ENCODE assay signal across 21 cellular contexts in genomic region chr19:43786665-43787064, GRCh38. TPM values are rescaled to one million over a fixed set of nuclear protein-coding genes. Genes with fewer than 3 reads are reported as not detected.
A peak's percentile ranks its signal among the peaks of the same experiment; 100 is the strongest.
DNase-seq lines count a peak whose midpoint lies in the region; ATAC-seq and TF ChIP-seq lines count a peak whose summit lies in the region.
"Had no signal": no experiment of that assay in that cellular context is flagged by ENCODE, and none has a peak within 500 bp of the region (broad histone marks: within the 10 kb centered on the region; RNA-seq: fewer than 3 reads in every experiment).

No MANE protein-coding gene starts in this region.

- no peaks in the 10 kb centered on the region for H3K27me3 ChIP-seq in hepatocyte
- H3K27me3 ChIP-seq in BE2C = no peaks in the 10 kb centered on the region

- DNase-seq in cardiac septum (ENCODE audit: low spot score) (peak; percentile 31), Right ventricle myocardium inferior (ENCODE audit: missing footprints) (no peak), MCF 10A (ENCODE audit: unreplicated experiment) (no peak), hepatocyte (ENCODE audit: low spot score) (peak; percentile 2), BE2C (no peak)
- DNase-seq: 8988T; CD4-positive, alpha-beta T cell; DMS153; DMS79; GDM1; GOT3; H7; HFFc6; KBM-7 had no signal

- H3K4me3 Mint-ChIP-seq in MCF 10A (ENCODE audit: unreplicated experiment) = no peak overlapping the region
- H3K4me3 Mint-ChIP-seq: CD4-positive, alpha-beta T cell; HFFc6 had no signal

- no peak overlapping the region for H2AFZ ChIP-seq in hepatocyte

- TF ChIP-seq CTCF in MCF 10A (IDR thresholded peaks at IDR 0.05; ENCODE audit: unreplicated experiment) = no peak
- TF ChIP-seq CTCF in hepatocyte (IDR thresholded peaks at IDR 0.05; ENCODE audit: poor library complexity) = no peak
- no peak for TF ChIP-seq CTCF in BE2C (IDR thresholded peaks at IDR 0.05; ENCODE audit: low read depth, low read length)

- H3K9me3 Mint-ChIP-seq in MCF 10A (ENCODE audit: unreplicated experiment) = no peaks in the 10 kb centered on the region
- H3K9me3 Mint-ChIP-seq: CD4-positive, alpha-beta T cell; HFFc6; IgD-negative memory B cell had no signal

- H3K27ac ChIP-seq in hepatocyte = no peak overlapping the region
- H3K27ac ChIP-seq: C4-2B had no signal

- WGBS in hepatocyte (ENCODE audit: low lambda C conversion rate, missing lambda C conversion rate) = 44% methylated on average over 1 of the region's 1 CpG

- intact Hi-C loops in cardiac septum (cut with DNase I) (loop anchor here (10.0 kb wide), 2 partner anchors 112 to 252 kb away; partner anchors contain the start of genes PLAUR and ZNF575), Right ventricle myocardium inferior (cut with DNase I) (loop anchor here (10.0 kb wide), 1 partner anchor 332 kb away; no protein-coding TSS in a partner anchor), MCF 10A (cut with micrococcal nuclease) (no loop called here)

- H3K4me2 ChIP-seq in hepatocyte = no peak overlapping the region

- CTCF ChIA-PET in MCF 10A (lab: Yijun Ruan, JAX) = interaction anchor here (0.5 to 1.7 kb wide), 7 partner anchors 9 to 98 kb away, joined by 3 to 8 read pairs (median 3); no protein-coding TSS in a partner anchor

- H3K9me2 ChIP-seq in hepatocyte (replicated peaks; ENCODE audit: insufficient read depth) = no peaks in the 10 kb centered on the region

- H3K79me2 ChIP-seq in hepatocyte = no peaks in the 10 kb centered on the region

- H3K36me3 Mint-ChIP-seq in MCF 10A (ENCODE audit: insufficient read depth, unreplicated experiment) = peaks cover 4% of the 10 kb centered on the region
- H3K36me3 Mint-ChIP-seq: IgD-negative memory B cell had no signal

- BruUV-seq in MCF 10A (replicated peaks; lab: Mats Ljungman, UMichigan) = no TSS peak

- H3K27ac Mint-ChIP-seq in MCF 10A (ENCODE audit: low read depth, unreplicated experiment) = peak overlapping the region; percentile 49
- H3K27ac Mint-ChIP-seq: HFFc6, IgD-negative memory B cell had no signal

- peaks cover 53% of the 10 kb centered on the region for H3K4me1 Mint-ChIP-seq in MCF 10A (ENCODE audit: insufficient read depth, unreplicated experiment)

- H3K4me1 ChIP-seq in hepatocyte (ENCODE audit: insufficient read depth) = no peaks in the 10 kb centered on the region
- no peaks in the 10 kb centered on the region for H3K4me1 ChIP-seq in BE2C

- H3K9me3 ChIP-seq in hepatocyte (ENCODE audit: low read depth) (no peaks in the 10 kb centered on the region), BE2C (no peaks in the 10 kb centered on the region)

- H4K20me1 ChIP-seq in hepatocyte (ENCODE audit: insufficient read depth, poor library complexity, severe bottlenecking) = no peaks in the 10 kb centered on the region

- no peaks in the 10 kb centered on the region for H3K27me3 Mint-ChIP-seq in MCF 10A (ENCODE audit: insufficient read depth, unreplicated experiment)

- ATAC-seq in Right ventricle myocardium inferior (no peak), GM19351 (IDR thresholded peaks at IDR 0.05; ENCODE audit: unreplicated experiment) (no peak), GM21786 (IDR thresholded peaks at IDR 0.05; ENCODE audit: unreplicated experiment) (no peak)
- ATAC-seq: HCT116, HepG2 had no signal

- POLR2A ChIA-PET in MCF 10A (lab: Yijun Ruan, JAX) = interaction anchor here (0.7 to 1.3 kb wide), 5 partner anchors 13 to 254 kb away, joined by 3 to 5 read pairs (median 3); partner anchors contain the start of gene ZNF575

- H3K36me3 ChIP-seq in hepatocyte (replicated peaks; ENCODE audit: insufficient read depth, low read depth) = no peaks in the 10 kb centered on the region
- H3K36me3 ChIP-seq in BE2C = no peaks in the 10 kb centered on the region

- H3K4me3 ChIP-seq in hepatocyte = no peak overlapping the region
- no peak overlapping the region for H3K4me3 ChIP-seq in BE2C (ENCODE audit: low read depth, low read length)

RNA-seq across cellular contexts. Expression of gene KCNN4, which starts 5.9 kb away (rescaled TPM):
- total RNA-seq in cardiac septum (0.43 TPM), Right ventricle myocardium inferior (0.41 TPM), MCF 10A (2022) (34.2 and 45.9 TPM in 2 replicates), hepatocyte (2.8 and 3.6 TPM in 2 replicates)
- polyA plus RNA-seq in hepatocyte = 5.4 and 8.3 TPM in 2 replicates
- 0.66 TPM for polyA plus RNA-seq in BE2C (2012; ENCODE audit: insufficient read depth, insufficient read length, low read depth)
- total RNA-seq: A673 had no signal

RNA-seq across cellular contexts. Expression of gene LYPD5, which starts 15.6 kb away (rescaled TPM):
- total RNA-seq in cardiac septum = 1.3 TPM
- total RNA-seq in Right ventricle myocardium inferior = 0.92 TPM
- total RNA-seq in MCF 10A (2022) = 0.21 and 0.47 TPM in 2 replicates
- 0.20 and 1.8 TPM in 2 replicates for total RNA-seq in hepatocyte
- 1.6 and 1.9 TPM in 2 replicates for polyA plus RNA-seq in hepatocyte
- 0.65 TPM for polyA plus RNA-seq in BE2C (2012; ENCODE audit: insufficient read depth, insufficient read length, low read depth)
- total RNA-seq: A673; CD4-positive, alpha-beta T cell; HepG2 had no signal
- polyA plus RNA-seq: HepG2, IgD-negative memory B cell had no signal

RNA-seq across cellular contexts. Expression of gene SMG9, which starts 31.9 kb away (rescaled TPM):
- total RNA-seq in cardiac septum (17.2 TPM), Right ventricle myocardium inferior (15.7 TPM), MCF 10A (2022) (76.0 and 76.4 TPM in 2 replicates), hepatocyte (9.5 and 16.1 TPM in 2 replicates)
- 34.9 and 39.7 TPM in 2 replicates for polyA plus RNA-seq in hepatocyte
- 22.4 TPM for polyA plus RNA-seq in BE2C (2012; ENCODE audit: insufficient read depth, insufficient read length, low read depth)

RNA-seq across cellular contexts. Expression of gene ZNF283, which starts 40.5 kb away (rescaled TPM):
- total RNA-seq in cardiac septum = 15.2 TPM
- 11.1 TPM for total RNA-seq in Right ventricle myocardium inferior
- total RNA-seq in MCF 10A (2022) = 14.7 and 15.4 TPM in 2 replicates
- total RNA-seq in hepatocyte = 7.6 and 10.7 TPM in 2 replicates
- 1.8 and 2.1 TPM in 2 replicates for polyA plus RNA-seq in hepatocyte
- polyA plus RNA-seq in BE2C (2012; ENCODE audit: insufficient read depth, insufficient read length, low read depth) = 2.0 TPM

Comparison
In these comparisons a context has a peak if more than half of its experiments do, and no peak if none do; other contexts are left out.
1. DNase-seq: peak in cardiac septum (single experiment) and hepatocyte (single experiment); none in Right ventricle myocardium inferior (single experiment), MCF 10A (single experiment) and BE2C (single experiment).